11 cellular contexts compared by ENCODE assay signal in genomic region chr12:56219840-56220239, GRCh38. TPM values are rescaled to one million over a fixed set of nuclear protein-coding genes. Genes with fewer than 3 reads are reported as not detected.
DNase-seq lines count a peak whose midpoint lies in the region; ATAC-seq and TF ChIP-seq lines count a peak whose summit lies in the region.
"Had no signal": no experiment of that assay in that cellular context is flagged by ENCODE, and none has a peak within 500 bp of the region (broad histone marks: within the 10 kb centered on the region; RNA-seq: fewer than 3 reads in every experiment).

No MANE protein-coding gene starts in this region.

- no peak for DNase-seq in activated T-cell treated with anti-CD3 and anti-CD28 coated beads, Interleukin-2, amount 50 U/mL, for 4 hours
- DNase-seq in activated T-cell treated with anti-CD3 and anti-CD28 coated beads, Interleukin-2, amount 50 U/mL, for 48 hours: no peak
- DNase-seq in OCI-LY7 (ENCODE audit: low spot score): no peak
- DNase-seq in glutamatergic neuron: no peak
- DNase-seq in stomach: no peak
- DNase-seq in Kasumi-1 (lab: John Stamatoyannopoulos, UW): no peak
- DNase-seq: activated CD4-positive, alpha-beta T cell treated with anti-CD3 and anti-CD28 coated beads for 1 hour; amygdala; NCI-H2029 had no signal

- POLR2A ChIA-PET in OCI-LY7 (lab: Charles Lee): interaction anchor here (0.8 to 4.2 kb wide), 4 partner anchors 13 to 115 kb away, joined by 3 to 85 read pairs (median 4); no protein-coding TSS in a partner anchor

- no peaks in the 10 kb centered on the region for H3K27me3 Mint-ChIP-seq in activated T-cell treated with anti-CD3 and anti-CD28 coated beads, Interleukin-2, amount 50 U/mL, for 4 hours (ENCODE audit: low read depth)
- H3K27me3 Mint-ChIP-seq in glutamatergic neuron (ENCODE audit: unreplicated experiment): peaks cover 5% of the 10 kb centered on the region
- no peaks in the 10 kb centered on the region for H3K27me3 Mint-ChIP-seq in activated T-helper 17 cell treated with anti-CD3 and anti-CD28 coated beads, Interleukin-2, amount 50 U/mL, for 72 hours

- CTCF ChIA-PET in OCI-LY7 (lab: Charles Lee; ENCODE audit: unreplicated experiment): interaction anchor here (0.8 to 3.4 kb wide), 2 partner anchors 14 to 19 kb away, joined by 3 to 35 read pairs; no protein-coding TSS in a partner anchor

- peak overlapping the region; percentile 100 for H3K4me2 ChIP-seq in OCI-LY7 (ENCODE audit: low read length)

- H4K20me1 ChIP-seq in OCI-LY7 (ENCODE audit: insufficient read depth, low read length): no peaks in the 10 kb centered on the region

- H3K36me3 Mint-ChIP-seq in activated T-cell treated with anti-CD3 and anti-CD28 coated beads, Interleukin-2, amount 50 U/mL, for 4 hours (ENCODE audit: insufficient read depth): peaks cover 7% of the 10 kb centered on the region
- H3K36me3 Mint-ChIP-seq in glutamatergic neuron (ENCODE audit: unreplicated experiment): peaks cover 9% of the 10 kb centered on the region
- H3K36me3 Mint-ChIP-seq in activated T-helper 17 cell treated with anti-CD3 and anti-CD28 coated beads, Interleukin-2, amount 50 U/mL, for 72 hours (ENCODE audit: low read depth): peaks cover 36% of the 10 kb centered on the region

- 89 to 94% (median 93%) methylated on average over 9 of the region's 9 CpGs for WGBS in stomach, 5 donors

- H3K27me3 ChIP-seq in stomach: no peaks in the 10 kb centered on the region

- BruUV-seq in OCI-LY7 (replicated peaks; lab: Mats Ljungman, UMichigan): no TSS peak

- no peak for TF ChIP-seq EP300 in stomach (IDR thresholded peaks at IDR 0.05)

- no peak overlapping the region for H3K27ac Mint-ChIP-seq in glutamatergic neuron (ENCODE audit: unreplicated experiment)
- no peak overlapping the region for H3K27ac Mint-ChIP-seq in activated T-helper 17 cell treated with anti-CD3 and anti-CD28 coated beads, Interleukin-2, amount 50 U/mL, for 72 hours

- H3K79me2 ChIP-seq in OCI-LY7 (ENCODE audit: insufficient read depth, low read depth, low read length): peaks cover 22% of the 10 kb centered on the region; the same call in 1 of the 2 replicates

- peak overlapping the region; percentile 77 for H3K27ac ChIP-seq in OCI-LY7 (ENCODE audit: low read depth, low read length, poor library complexity, severe bottlenecking)
- peak overlapping the region in 4 of 5 donors; percentile 96 to 97 (median 97) for H3K27ac ChIP-seq in stomach

- ATAC-seq in activated T-cell treated with anti-CD3 and anti-CD28 coated beads, Interleukin-2, amount 50 U/mL, for 4 hours: no peak
- ATAC-seq in activated T-helper 17 cell treated with anti-CD3 and anti-CD28 coated beads, Interleukin-2, amount 50 U/mL, for 72 hours (replicated peaks): no peak
- no peak for ATAC-seq in GM21825 (IDR thresholded peaks at IDR 0.05; ENCODE audit: unreplicated experiment)

- no peak for TF ChIP-seq CTCF in OCI-LY7 (conservative IDR thresholded peaks at IDR 0.05; ENCODE audit: low read length)
- no peak for TF ChIP-seq CTCF in glutamatergic neuron (IDR thresholded peaks at IDR 0.05; ENCODE audit: partially characterized antibody, unreplicated experiment)
- TF ChIP-seq CTCF in stomach (IDR thresholded peaks at IDR 0.05): no peak

- H3K4me3 Mint-ChIP-seq in activated T-cell treated with anti-CD3 and anti-CD28 coated beads, Interleukin-2, amount 50 U/mL, for 4 hours: peak overlapping the region; percentile 53
- H3K4me3 Mint-ChIP-seq in glutamatergic neuron (ENCODE audit: unreplicated experiment): peak overlapping the region; percentile 78
- H3K4me3 Mint-ChIP-seq in activated T-helper 17 cell treated with anti-CD3 and anti-CD28 coated beads, Interleukin-2, amount 50 U/mL, for 72 hours: no peak overlapping the region

- no peak for TF ChIP-seq POLR2A in stomach (IDR thresholded peaks at IDR 0.05)

- H3K4me1 ChIP-seq in OCI-LY7 (ENCODE audit: insufficient read depth, low read length, poor library complexity, severe bottlenecking): peaks cover 33% of the 10 kb centered on the region
- H3K4me1 ChIP-seq in stomach: peaks cover 38 to 69% (median 53%) of the 10 kb centered on the region in 4 donors

- H3K4me1 Mint-ChIP-seq in activated T-cell treated with anti-CD3 and anti-CD28 coated beads, Interleukin-2, amount 50 U/mL, for 4 hours (ENCODE audit: low read depth): peaks cover 38% of the 10 kb centered on the region
- H3K4me1 Mint-ChIP-seq in glutamatergic neuron (ENCODE audit: low read depth, unreplicated experiment): peaks cover 10% of the 10 kb centered on the region
- H3K4me1 Mint-ChIP-seq in activated T-helper 17 cell treated with anti-CD3 and anti-CD28 coated beads, Interleukin-2, amount 50 U/mL, for 72 hours: peaks cover 18% of the 10 kb centered on the region

- H3K9me3 ChIP-seq in OCI-LY7 (ENCODE audit: low read length): no peaks in the 10 kb centered on the region
- no peaks in the 10 kb centered on the region for H3K9me3 ChIP-seq in stomach

- intact Hi-C loops in OCI-LY7 (cut with micrococcal nuclease; ENCODE audit: unreplicated experiment): loop anchor here (2.0 kb wide), 1 partner anchor 13 kb away; no protein-coding TSS in a partner anchor
- intact Hi-C loops in stomach (cut with DNase I; ENCODE audit: low total_unique reads): no loop called here

- no peak overlapping the region for H2AFZ ChIP-seq in OCI-LY7 (ENCODE audit: low read length)

- H3K36me3 ChIP-seq in OCI-LY7 (ENCODE audit: insufficient read depth, low read length) (peaks cover 17% of the 10 kb centered on the region), stomach (peaks cover 11 to 25% (median 21%) of the 10 kb centered on the region in 4 donors)

- peak overlapping the region; percentile 81 for H3K4me3 ChIP-seq in OCI-LY7 (ENCODE audit: low read depth, low read length, poor library complexity, severe bottlenecking)
- H3K4me3 ChIP-seq in stomach: no peak overlapping the region

- no peaks in the 10 kb centered on the region for H3K9me2 ChIP-seq in OCI-LY7 (ENCODE audit: insufficient read depth, low read length)

- H3K9me3 Mint-ChIP-seq in activated T-cell treated with anti-CD3 and anti-CD28 coated beads, Interleukin-2, amount 50 U/mL, for 4 hours: no peaks in the 10 kb centered on the region
- H3K9me3 Mint-ChIP-seq in glutamatergic neuron (ENCODE audit: unreplicated experiment): peaks cover 6% of the 10 kb centered on the region
- no peaks in the 10 kb centered on the region for H3K9me3 Mint-ChIP-seq in activated T-helper 17 cell treated with anti-CD3 and anti-CD28 coated beads, Interleukin-2, amount 50 U/mL, for 72 hours

RNA-seq across cellular contexts. Expression of gene RNF41, which starts 1.9 kb away (rescaled TPM):
- 10 to 100 TPM; 39.3 to 45.6 (median 40.1) TPM for total RNA-seq in activated T-cell treated with anti-CD3 and anti-CD28 coated beads, Interleukin-2, amount 50 U/mL, for 4 hours
- total RNA-seq in OCI-LY7 (2014; rRNA removed; shearing (Covaris generic)): 63.8 and 76.1 TPM in 2 replicates
- total RNA-seq in OCI-LY7 (2022) (43.7 and 45.6 TPM in 2 replicates), glutamatergic neuron (ENCODE audit: unreplicated experiment) (72.6 TPM), stomach (10 to 100 TPM; 29.4 to 92.4 (median 52.7) TPM)
- polyA plus RNA-seq in stomach: 10 to 100 TPM; 10.4 to 20.5 (median 17.4) TPM
- 10 to 100 TPM; 31.4 to 33.0 TPM for total RNA-seq in activated T-helper 17 cell treated with anti-CD3 and anti-CD28 coated beads, Interleukin-2, amount 50 U/mL, for 72 hours

RNA-seq across cellular contexts. Expression of gene NABP2, which starts 4.3 kb away (rescaled TPM):
- 100 to 1,000 TPM in 1 of 3 donors, 10 to 100 TPM in 2; 92.7 to 103 (median 98.9) TPM for total RNA-seq in activated T-cell treated with anti-CD3 and anti-CD28 coated beads, Interleukin-2, amount 50 U/mL, for 4 hours
- 37.5 and 46.0 TPM in 2 replicates for total RNA-seq in OCI-LY7 (2014; rRNA removed; shearing (Covaris generic))
- total RNA-seq in OCI-LY7 (2022) (54.1 and 61.1 TPM in 2 replicates), glutamatergic neuron (ENCODE audit: unreplicated experiment) (42.6 TPM), stomach (10 to 100 TPM in 2 of 5 donors, 1 to 10 TPM in 3; 1.2 to 13.9 (median 8.0) TPM)
- polyA plus RNA-seq in stomach: 10 to 100 TPM; 22.2 to 36.5 (median 28.0) TPM
- 10 to 100 TPM; 61.0 to 96.6 TPM for total RNA-seq in activated T-helper 17 cell treated with anti-CD3 and anti-CD28 coated beads, Interleukin-2, amount 50 U/mL, for 72 hours

RNA-seq across cellular contexts. Expression of gene SLC39A5, which starts 10.0 kb away (rescaled TPM):
- under 1 TPM; 0.53 to 0.84 (median 0.79) TPM for total RNA-seq in activated T-cell treated with anti-CD3 and anti-CD28 coated beads, Interleukin-2, amount 50 U/mL, for 4 hours
- 0.76 and 2.5 TPM in 2 replicates for total RNA-seq in OCI-LY7 (2014; rRNA removed; shearing (Covaris generic))
- total RNA-seq in OCI-LY7 (2022): 1.2 and 1.4 TPM in 2 replicates
- 0.61 TPM for total RNA-seq in glutamatergic neuron (ENCODE audit: unreplicated experiment)
- total RNA-seq in stomach: 100 to 1,000 TPM in 1 of 5 donors, 10 to 100 TPM in 1, 1 to 10 TPM in 1, not detected in 2; 8.0 to 450 (median 18.7) TPM
- polyA plus RNA-seq in stomach: under 1 TPM in 2 of 3 donors, not detected in 1; 0.15 to 1.00 TPM
- total RNA-seq in activated T-helper 17 cell treated with anti-CD3 and anti-CD28 coated beads, Interleukin-2, amount 50 U/mL, for 72 hours: under 1 TPM in 1 of 2 donors, not detected in 1; 0.41 TPM

RNA-seq across cellular contexts. Expression of gene SMARCC2, which starts 30.6 kb away (rescaled TPM):
- total RNA-seq in activated T-cell treated with anti-CD3 and anti-CD28 coated beads, Interleukin-2, amount 50 U/mL, for 4 hours: 10 to 100 TPM; 85.7 to 92.9 (median 86.4) TPM
- total RNA-seq in OCI-LY7 (2014; rRNA removed; shearing (Covaris generic)): 59.7 and 68.3 TPM in 2 replicates
- total RNA-seq in OCI-LY7 (2022): 137 and 162 TPM in 2 replicates
- 196 TPM for total RNA-seq in glutamatergic neuron (ENCODE audit: unreplicated experiment)
- 100 to 1,000 TPM in 2 of 5 donors, 10 to 100 TPM in 3; 58.0 to 131 (median 72.1) TPM for total RNA-seq in stomach
- 10 to 100 TPM; 12.5 to 25.7 (median 20.1) TPM for polyA plus RNA-seq in stomach
- total RNA-seq in activated T-helper 17 cell treated with anti-CD3 and anti-CD28 coated beads, Interleukin-2, amount 50 U/mL, for 72 hours: 100 to 1,000 TPM; 104 to 114 TPM

RNA-seq across cellular contexts. Expression of gene ANKRD52, which starts 38.3 kb away (rescaled TPM):
- total RNA-seq in activated T-cell treated with anti-CD3 and anti-CD28 coated beads, Interleukin-2, amount 50 U/mL, for 4 hours: 10 to 100 TPM; 60.8 to 70.3 (median 67.5) TPM
- total RNA-seq in OCI-LY7 (2014; rRNA removed; shearing (Covaris generic)): 7.0 and 11.7 TPM in 2 replicates
- total RNA-seq in OCI-LY7 (2022) (35.0 and 35.6 TPM in 2 replicates), glutamatergic neuron (ENCODE audit: unreplicated experiment) (49.1 TPM), stomach (10 to 100 TPM in 4 of 5 donors, 1 to 10 TPM in 1; 2.3 to 28.3 (median 14.2) TPM)
- polyA plus RNA-seq in stomach: 1 to 10 TPM; 3.1 to 6.7 (median 3.4) TPM
- total RNA-seq in activated T-helper 17 cell treated with anti-CD3 and anti-CD28 coated beads, Interleukin-2, amount 50 U/mL, for 72 hours: 10 to 100 TPM; 31.1 to 43.0 TPM
